In the genomic region with DNA sequence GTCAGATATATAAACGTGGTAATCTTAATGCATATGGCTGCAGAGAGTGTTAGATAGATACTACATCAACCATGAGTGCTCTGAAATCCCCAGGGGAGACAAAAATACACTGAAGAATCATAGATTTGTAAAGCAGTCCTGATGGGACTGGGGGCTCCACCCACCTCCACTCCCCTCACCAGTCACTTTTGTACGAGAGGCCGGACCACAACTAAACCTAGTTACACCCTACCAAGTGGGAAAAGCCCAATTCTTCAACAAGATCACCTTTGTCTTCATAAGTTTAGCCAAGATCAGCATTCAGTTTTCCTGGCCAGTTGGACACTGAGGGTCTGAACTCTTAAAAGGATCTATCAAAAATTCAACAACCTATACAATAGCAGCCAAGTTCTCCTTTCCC, we compare ENCODE assay signal across 8 cellular contexts. TPM values are rescaled to one million over a fixed set of nuclear protein-coding genes. Genes with fewer than 3 reads are reported as not detected.
A peak's percentile ranks its signal among the peaks of the same experiment; 100 is the strongest.
DNase-seq lines count a peak whose midpoint lies in the region; ATAC-seq and TF ChIP-seq lines count a peak whose summit lies in the region.

No MANE protein-coding gene starts in this region.

- peak overlapping the region; percentile 97 for H3K9ac ChIP-seq in skeletal muscle satellite cell (ENCODE audit: low read depth, low read length)

- H3K9me3 ChIP-seq in left ventricle myocardium inferior (replicated peaks) (no peaks in the 10 kb centered on the region), skeletal muscle satellite cell (replicated peaks; ENCODE audit: low read length) (no peaks in the 10 kb centered on the region)

- H3K4me2 ChIP-seq in skeletal muscle satellite cell (ENCODE audit: low read length) = peak overlapping the region; percentile 96

- peak overlapping the region; percentile 91 for H3K4me3 ChIP-seq in H7 (ENCODE audit: insufficient read depth, low read depth, low read length)
- peak overlapping the region; percentile 64 for H3K4me3 ChIP-seq in WI38 (ENCODE audit: low read depth, low read length)
- peak overlapping the region; percentile 82 for H3K4me3 ChIP-seq in left ventricle myocardium inferior
- peak overlapping the region; percentile 84 for H3K4me3 ChIP-seq in skeletal muscle satellite cell (ENCODE audit: low read length)

- peak overlapping the region; percentile 99 for H3K27ac ChIP-seq in left ventricle myocardium inferior (replicated peaks)

- H3K27me3 ChIP-seq in H7 (ENCODE audit: control insufficient read depth, insufficient read depth, low read length) = no peaks in the 10 kb centered on the region
- no peaks in the 10 kb centered on the region for H3K27me3 ChIP-seq in left ventricle myocardium inferior (ENCODE audit: low read depth)
- no peaks in the 10 kb centered on the region for H3K27me3 ChIP-seq in skeletal muscle satellite cell (ENCODE audit: control insufficient read depth, insufficient read depth, low read length)

- DNase-seq in H7 = no peak
- DNase-seq in left ventricle myocardium inferior = no peak
- no peak for DNase-seq in stimulated activated CD4-positive, alpha-beta T cell treated with anti-CD3 and anti-CD28 coated beads, Interleukin-12 subunit alpha, Interleukin-12 subunit beta, amount 100 ng/mL, for 4 hours
- no peak for DNase-seq in ecto neural progenitor cell (ENCODE audit: low spot score)
- DNase-seq in DMS 273 treated with DMSO at 0.1 percent for 48 hours (lab: John Stamatoyannopoulos, UW) = no peak

- peaks cover 44% of the 10 kb centered on the region for H3K36me3 ChIP-seq in H7 (replicated peaks; ENCODE audit: control insufficient read depth, insufficient read depth, low read length)
- peaks cover 52% of the 10 kb centered on the region for H3K36me3 ChIP-seq in left ventricle myocardium inferior
- peaks cover 53% of the 10 kb centered on the region for H3K36me3 ChIP-seq in skeletal muscle satellite cell (ENCODE audit: insufficient read depth, low read length)

- TF ChIP-seq CTCF in WI38 (IDR thresholded peaks at IDR 0.05; ENCODE audit: low read depth, low read length) = no peak
- no peak for TF ChIP-seq CTCF in left ventricle myocardium inferior (IDR thresholded peaks at IDR 0.05; ENCODE audit: borderline replicate concordance)

- H3K4me1 ChIP-seq in left ventricle myocardium inferior = peaks cover 68% of the 10 kb centered on the region
- H3K4me1 ChIP-seq in skeletal muscle satellite cell (ENCODE audit: control insufficient read depth, insufficient read depth, low read length) = peaks cover 15% of the 10 kb centered on the region

- intact Hi-C loops in left ventricle myocardium inferior (cut with micrococcal nuclease) = no loop called here

- ATAC-seq in GM19397 (IDR thresholded peaks at IDR 0.05; ENCODE audit: unreplicated experiment) = no peak

RNA-seq across cellular contexts. Expression of a gene that starts 1.5 kb away (rescaled TPM):
- 66.5 and 80.0 TPM in 2 replicates for total RNA-seq in H7 (2014; rRNA removed; shearing (Covaris generic))
- total RNA-seq in left ventricle myocardium inferior = 188 TPM
- 87.8 and 96.1 TPM in 2 replicates for total RNA-seq in skeletal muscle satellite cell (2012; rRNA removed)

RNA-seq across cellular contexts. Expression of a gene that starts 17.1 kb away (rescaled TPM):
- 2.9 and 6.4 TPM in 2 replicates for total RNA-seq in H7 (2014; rRNA removed; shearing (Covaris generic))
- total RNA-seq in left ventricle myocardium inferior = 89.5 TPM
- 0.76 and 0.87 TPM in 2 replicates for total RNA-seq in skeletal muscle satellite cell (2012; rRNA removed)

RNA-seq across cellular contexts. Expression of a gene that starts 26.1 kb away (rescaled TPM):
- 24.5 and 29.7 TPM in 2 replicates for total RNA-seq in H7 (2014; rRNA removed; shearing (Covaris generic))
- 7.5 TPM for total RNA-seq in left ventricle myocardium inferior
- 8.5 and 9.9 TPM in 2 replicates for total RNA-seq in skeletal muscle satellite cell (2012; rRNA removed)

RNA-seq across cellular contexts. Expression of a gene that starts 32.9 kb away (rescaled TPM):
- 9.2 and 12.3 TPM in 2 replicates for total RNA-seq in H7 (2014; rRNA removed; shearing (Covaris generic))
- 21.1 TPM for total RNA-seq in left ventricle myocardium inferior
- 0.25 TPM in 1 of 2 replicates, not detected in the other for total RNA-seq in skeletal muscle satellite cell (2012; rRNA removed)

RNA-seq across cellular contexts. Expression of a gene that starts 33.5 kb away (rescaled TPM):
- 31.7 and 40.0 TPM in 2 replicates for total RNA-seq in H7 (2014; rRNA removed; shearing (Covaris generic))
- total RNA-seq in left ventricle myocardium inferior = 8.7 TPM
- 20.0 and 21.4 TPM in 2 replicates for total RNA-seq in skeletal muscle satellite cell (2012; rRNA removed)

Comparison
In these comparisons a context has a peak if more than half of its experiments do, and no peak if none do; other contexts are left out.
1. RNA of a gene that starts 17.1 kb away (total RNA-seq): 89.5 TPM in left ventricle myocardium inferior (single experiment); 2.9 to 6.4 TPM in H7; every median in the first group is over 10 times any median in the second.
2. Peak in every context shown above with its lines, with median percentiles within 50 percentile points of each other: H3K4me3 ChIP-seq.